8 cellular contexts compared by ENCODE assay signal in genomic region chr6:89242574-89243330, GRCh38. TPM values are rescaled to one million over a fixed set of nuclear protein-coding genes. Genes with fewer than 3 reads are reported as not detected.
DNase-seq lines count a peak whose midpoint lies in the region; ATAC-seq, FAIRE-seq and TF ChIP-seq lines count a peak whose summit lies in the region.

No MANE protein-coding gene starts in this region.

- no peak overlapping the region for H3K27ac Mint-ChIP-seq in nephron progenitor cell

- CTCF ChIA-PET in OCI-LY7 (lab: Charles Lee; ENCODE audit: unreplicated experiment) = no interaction called here
- CTCF ChIA-PET in H1 (lab: Charles Lee; ENCODE audit: partially characterized antibody) = interaction anchor here (0.6 to 6.9 kb wide), 20 partner anchors 10 to 259 kb away, joined by 3 to 56 read pairs (median 4); no protein-coding TSS in a partner anchor

- H4K8ac ChIP-seq in H1 (ENCODE audit: extremely low read depth, insufficient read depth, low read length) = no peak overlapping the region

- H4K20me1 ChIP-seq in OCI-LY7 (ENCODE audit: insufficient read depth, low read length) (no peaks in the 10 kb centered on the region), H1 (replicated peaks in 1 of 2; ENCODE audit: control insufficient read depth in 1 of 2, insufficient read depth in 2 of 2, low read length in 2 of 2) (no peaks in the 10 kb centered on the region)

- no peak overlapping the region for H3K23ac ChIP-seq in H1 (ENCODE audit: insufficient read length)

- no peak overlapping the region for H4K5ac ChIP-seq in H1 (ENCODE audit: insufficient read length, low read depth, low read length)

- peak; percentile 76 for FAIRE-seq in H1 (lab: Jason Lieb, UNC)

- no peak overlapping the region for H2AK5ac ChIP-seq in H1 (ENCODE audit: low read depth, low read length)

- no peaks in the 10 kb centered on the region for H3K79me1 ChIP-seq in H1 (ENCODE audit: low read depth, low read length)

- H3K79me2 ChIP-seq in OCI-LY7 (ENCODE audit: insufficient read depth, low read depth, low read length) (no peaks in the 10 kb centered on the region), H1 (ENCODE audit: control insufficient read depth in 1 of 2, insufficient read depth in 2 of 2, low read length in 2 of 2) (no peaks in the 10 kb centered on the region)

- no peaks in the 10 kb centered on the region for H3K9me3 Mint-ChIP-seq in nephron progenitor cell

- peaks cover 43% of the 10 kb centered on the region for H3K4me1 ChIP-seq in OCI-LY7 (ENCODE audit: insufficient read depth, low read length, poor library complexity, severe bottlenecking)
- H3K4me1 ChIP-seq in H1 (replicated peaks in 1 of 4; ENCODE audit: control insufficient read depth in 3 of 4, insufficient read depth in 4 of 4, low read length in 3 of 4) = peaks cover 0 to 3% (median under 1%) of the 10 kb centered on the region in 4 experiments; a peak in 3 of 7 replicates

- H2BK15ac ChIP-seq in H1 (ENCODE audit: low read length) = no peak overlapping the region

- H3K27ac ChIP-seq in OCI-LY7 (ENCODE audit: low read depth, low read length, poor library complexity, severe bottlenecking) (no peak overlapping the region), H1 (ENCODE audit: low read depth, low read length) (no peak overlapping the region)

- no peak overlapping the region for H2BK12ac ChIP-seq in H1 (ENCODE audit: low read depth, low read length)

- H2AFZ ChIP-seq in OCI-LY7 (ENCODE audit: low read length) (peak overlapping the region; percentile 34; the same call in 1 of the 2 replicates), H1 (ENCODE audit: low read length) (no peak overlapping the region)

- ATAC-seq in HG02642 (IDR thresholded peaks at IDR 0.05; ENCODE audit: poor library complexity, unreplicated experiment) (no peak), HG03108 (IDR thresholded peaks at IDR 0.05; ENCODE audit: unreplicated experiment) (no peak), GM21529 (IDR thresholded peaks at IDR 0.05; ENCODE audit: unreplicated experiment) (no peak)

- TF ChIP-seq CTCF in OCI-LY7 (conservative IDR thresholded peaks at IDR 0.05; ENCODE audit: low read length) (peak; percentile 76), H1 (IDR thresholded peaks at IDR 0.05; ENCODE audit: control extremely low read depth in 1 of 3, insufficient read depth in 1 of 3, low read depth in 1 of 3, low read length in 3 of 3) (peak in 2 of 3 experiments; percentile 18 to 20; a peak in 2 of 4 replicates), nephron progenitor cell (IDR thresholded peaks at IDR 0.05) (peak; percentile 38)

- H3K23me2 ChIP-seq in H1 (ENCODE audit: low read depth, low read length) = no peaks in the 10 kb centered on the region

- H3K56ac ChIP-seq in H1 (replicated peaks; ENCODE audit: insufficient read length, low read depth, low read length) = no peak overlapping the region

- intact Hi-C loops in OCI-LY7 (cut with micrococcal nuclease; ENCODE audit: unreplicated experiment) = loop anchor here (1.0 kb wide), 2 partner anchors 120 to 260 kb away; no protein-coding TSS in a partner anchor

- no peak overlapping the region for H3K4ac ChIP-seq in H1 (replicated peaks; ENCODE audit: insufficient read length, low read depth, low read length)

- peak; percentile 69 for DNase-seq in DMS53 (lab: John Stamatoyannopoulos, UW)
- peak; percentile 69 for DNase-seq in HuH-7 (ENCODE audit: low spot score)
- DNase-seq in OCI-LY7 (ENCODE audit: low spot score) = peak; percentile 56
- peak in 1 of 2 experiments; percentile 34 for DNase-seq in H1 (ENCODE audit: low read depth in 1 of 2, low spot score in 2 of 2)
- DNase-seq in nephron progenitor cell = no peak

- no peak overlapping the region for H2BK20ac ChIP-seq in H1 (ENCODE audit: low read length)

- 3% methylated on average over 3 of the region's 3 CpGs; no CpG with 5 or more reads in 1 of the 2 experiments for WGBS in H1 (ENCODE audit: extremely low coverage in 1 of 2, insufficient coverage in 1 of 2, insufficient read length in 1 of 2, insufficient replicate concordance in 2 of 2, low coverage in 1 of 2, low lambda C conversion rate in 2 of 2, missing lambda C conversion rate in 1 of 2), 2 experiments

- H3K4me3 Mint-ChIP-seq in nephron progenitor cell = no peak overlapping the region

- H3K4me2 ChIP-seq in OCI-LY7 (ENCODE audit: low read length) (peak overlapping the region; percentile 40), H1 (ENCODE audit: insufficient read depth in 1 of 2, low read depth in 2 of 2, low read length in 2 of 2) (peak overlapping the region; percentile 19 to 51; a peak in 3 of 4 replicates)

- no peak overlapping the region for H2BK5ac ChIP-seq in H1 (ENCODE audit: low read depth, low read length)

- no peak overlapping the region for H3K4me3 ChIP-seq in OCI-LY7 (ENCODE audit: low read depth, low read length, poor library complexity, severe bottlenecking)
- H3K4me3 ChIP-seq in H1 (ENCODE audit: extremely low read depth in 1 of 4, insufficient read depth in 2 of 4, low read depth in 3 of 4, low read length in 4 of 4) = peak overlapping the region in 1 of 4 experiments; percentile 24; a peak in 2 of 8 replicates

- no peak overlapping the region for H4K91ac ChIP-seq in H1 (replicated peaks; ENCODE audit: insufficient read length, low read length)

- H3K9ac ChIP-seq in H1 (replicated peaks in 1 of 4; ENCODE audit: extremely low read depth in 1 of 4, low read depth in 3 of 4, low read length in 3 of 4) = no peak overlapping the region

- H3K36me3 ChIP-seq in OCI-LY7 (ENCODE audit: insufficient read depth, low read length) (no peaks in the 10 kb centered on the region), H1 (ENCODE audit: control insufficient read depth in 2 of 4, insufficient read depth in 4 of 4, low read length in 3 of 4) (no peaks in the 10 kb centered on the region)

- peaks cover 0 to 5% (median 3%) of the 10 kb centered on the region in 4 experiments; a peak in 5 of 7 replicates for H3K27me3 ChIP-seq in H1 (replicated peaks in 1 of 4; ENCODE audit: control insufficient read depth in 3 of 4, extremely low read depth in 1 of 4, insufficient read depth in 3 of 4, low read length in 3 of 4)

- H2BK120ac ChIP-seq in H1 (replicated peaks; ENCODE audit: low read depth, low read length) = no peak overlapping the region

- peaks cover 25% of the 10 kb centered on the region for H3K4me1 Mint-ChIP-seq in nephron progenitor cell

- H3K18ac ChIP-seq in H1 (ENCODE audit: extremely low read depth, low read length) = no peak overlapping the region

- no peak for TF ChIP-seq EP300 in H1 (IDR thresholded peaks at IDR 0.05; ENCODE audit: borderline replicate concordance in 1 of 2, low read depth in 2 of 2, low read length in 2 of 2)

- BruUV-seq in OCI-LY7 (replicated peaks; lab: Mats Ljungman, UMichigan) = no TSS peak

- no peak overlapping the region for H3K14ac ChIP-seq in H1 (ENCODE audit: insufficient read length)

- TF ChIP-seq POLR2A in H1 (IDR thresholded peaks at IDR 0.05; ENCODE audit: control extremely low read depth in 1 of 2, low read depth in 2 of 2, low read length in 2 of 2) = no peak

- peak; percentile 54 to 58 for TF ChIP-seq RAD21 in H1 (IDR thresholded peaks at IDR 0.05 in 1 of 2, conservative IDR thresholded peaks at IDR 0.05 in 1 of 2; ENCODE audit: low read depth in 2 of 2, low read length in 2 of 2)

- H3K9me2 ChIP-seq in OCI-LY7 (ENCODE audit: insufficient read depth, low read length) = no peaks in the 10 kb centered on the region

- peaks cover 9% of the 10 kb centered on the region for H3K27me3 Mint-ChIP-seq in nephron progenitor cell (ENCODE audit: low read depth, poor library complexity)

- 0 out of 2 replicates have a peak, but pooled peaks cover 4% of the 10 kb centered on the region for H3K9me3 ChIP-seq in OCI-LY7 (ENCODE audit: low read length)
- no peaks in the 10 kb centered on the region for H3K9me3 ChIP-seq in H1 (ENCODE audit: insufficient read depth in 2 of 2, low read depth in 1 of 2, low read length in 1 of 2)

- no peaks in the 10 kb centered on the region for H3K36me3 Mint-ChIP-seq in nephron progenitor cell (ENCODE audit: low read depth)

- POLR2A ChIA-PET in OCI-LY7 (lab: Charles Lee) (interaction anchor here (1.3 kb wide), 1 partner anchor 10 kb away, joined by 3 read pairs; no protein-coding TSS in a partner anchor), H1 (lab: Charles Lee; ENCODE audit: partially characterized antibody) (no interaction called here)

TF ChIP-seq in H1, 55 proteins besides CTCF, POLR2A, EP300 and RAD21:
- TF ChIP-seq HDAC2 (IDR thresholded peaks at IDR 0.05; ENCODE audit: borderline replicate concordance in 1 of 2, low read depth in 2 of 2, low read length in 2 of 2) (peak in 1 of 2 experiments; percentile 7; a peak in 1 of 4 replicates), EGR1 (IDR thresholded peaks at IDR 0.05; ENCODE audit: borderline replicate concordance, low read depth, low read length) (0 out of 2 replicates have a peak, but pooled peaks have one; percentile 44), BACH1 (IDR thresholded peaks at IDR 0.05; ENCODE audit: low read length) (no peak), KDM4A (IDR thresholded peaks at IDR 0.05; ENCODE audit: low read depth, low read length, severe bottlenecking) (no peak), PHF8 (conservative IDR thresholded peaks at IDR 0.05; ENCODE audit: low read depth, low read length) (no peak), NANOG (IDR thresholded peaks at IDR 0.05; ENCODE audit: insufficient read depth, low read depth, low read length, poor library complexity, severe bottlenecking) (peak; percentile 57), RFX5 (IDR thresholded peaks at IDR 0.05; ENCODE audit: borderline replicate concordance, low read depth, low read length) (no peak)

RNA-seq across cellular contexts. Expression of gene GABRR1, which starts 25.6 kb away (rescaled TPM):
- total RNA-seq in OCI-LY7 (2014; rRNA removed; shearing (Covaris generic)) = not detected in 2 replicates
- not detected in 2 replicates for total RNA-seq in OCI-LY7 (2022)
- total RNA-seq in H1 (2021; fragmentation: NEBNext Ultra II Directional; extraction: Animal tissue kit (Norgen Biotek cat#: 25700)) = 0.17 and 0.60 TPM in 2 replicates
- polyA plus RNA-seq in H1 (2011; rRNA removed) = 0.52 and 0.63 TPM in 2 replicates
- 0.48 TPM for polyA plus RNA-seq in H1 (2011; cell fraction: cytosol; rRNA removed)
- 0.40 TPM for polyA plus RNA-seq in H1 (2011; cell fraction: nucleus; rRNA removed)
- 0.16 to 0.31 TPM (median 0.23 TPM) in 3 of 4 replicates, not detected in the other for polyA plus RNA-seq in H1 (2012, experiment 1 of 2)
- 0.09 TPM for polyA plus RNA-seq in H1 (2012, experiment 2 of 2)
- 0.30 TPM for polyA plus RNA-seq in H1 (2013, experiment 1 of 2)
- polyA plus RNA-seq in H1 (2013, experiment 2 of 2) = 0.57 TPM
- 0.51 and 0.85 TPM in 2 replicates for polyA minus RNA-seq in H1 (2011; rRNA and poly(A)+ RNA removed)
- polyA minus RNA-seq in H1 (2011; cell fraction: cytosol; rRNA and poly(A)+ RNA removed) = not detected
- polyA minus RNA-seq in H1 (2011; cell fraction: nucleus; rRNA and poly(A)+ RNA removed) = not detected

Comparison
In these comparisons a context has a peak if more than half of its experiments do, and no peak if none do; other contexts are left out.
1. CTCF ChIP-seq: peak in every context shown above with its lines; median percentile 76 in OCI-LY7; 38 in nephron progenitor cell; 19 in H1.